ENCODE assay signal across 13 cellular contexts in the genomic region with DNA sequence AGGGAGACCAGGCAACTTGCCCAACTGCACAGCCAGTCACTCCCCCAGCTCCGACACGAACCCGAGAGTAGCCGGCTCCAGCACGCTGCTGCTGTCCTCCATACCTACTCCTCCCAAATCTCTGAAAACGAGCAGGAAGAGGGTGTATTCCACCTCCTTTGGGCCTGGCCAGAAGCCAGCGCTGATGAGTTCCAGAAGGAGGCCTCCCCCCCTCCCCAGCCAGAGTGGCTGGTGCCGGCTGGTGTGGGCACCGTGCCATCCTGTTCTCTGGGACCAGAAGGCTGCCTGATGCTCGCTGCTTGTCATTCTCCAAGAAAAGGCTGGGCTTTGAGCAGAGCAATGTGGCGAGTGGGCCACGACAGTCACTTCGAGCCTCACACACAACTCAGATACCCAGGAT.
DNase-seq lines count a peak whose midpoint lies in the region; ATAC-seq and TF ChIP-seq lines count a peak whose summit lies in the region.
"Had no signal": no experiment of that assay in that cellular context is flagged by ENCODE, and none has a peak within 500 bp of the region (broad histone marks: within the 10 kb centered on the region; RNA-seq: fewer than 3 reads in every experiment).

No MANE protein-coding gene starts in this region.

- H3K27ac Mint-ChIP-seq in nephron, result peak overlapping the region; percentile 26 to 85 (median 66)
- H3K27ac Mint-ChIP-seq in activated naive CD8-positive, alpha-beta T cell treated with anti-CD3 and anti-CD28 coated beads, Interleukin-2, amount 50 U/mL, for 24 hours, result no peak overlapping the region

- no peaks in the 10 kb centered on the region for H3K9me3 ChIP-seq in adipocyte (ENCODE audit: control insufficient read depth, low read length)
- H3K9me3 ChIP-seq: transverse colon had no signal

- H3K27me3 Mint-ChIP-seq in nephron (ENCODE audit: low read depth), result peaks cover 4% of the 10 kb centered on the region
- peaks cover 26% of the 10 kb centered on the region for H3K27me3 Mint-ChIP-seq in activated naive CD8-positive, alpha-beta T cell treated with anti-CD3 and anti-CD28 coated beads, Interleukin-2, amount 50 U/mL, for 24 hours

- peaks cover 62% of the 10 kb centered on the region for H3K27me3 ChIP-seq in adipocyte (replicated peaks; ENCODE audit: control insufficient read depth, insufficient read depth, low read length)
- H3K27me3 ChIP-seq: transverse colon had no signal

- peak overlapping the region in 1 of 3 experiments; percentile 1 for H3K4me3 Mint-ChIP-seq in nephron
- no peak overlapping the region for H3K4me3 Mint-ChIP-seq in activated naive CD8-positive, alpha-beta T cell treated with anti-CD3 and anti-CD28 coated beads, Interleukin-2, amount 50 U/mL, for 24 hours

- H3K4me3 ChIP-seq in adipocyte (ENCODE audit: low read length), result no peak overlapping the region
- H3K4me3 ChIP-seq: transverse colon had no signal

- H3K36me3 ChIP-seq in adipocyte (ENCODE audit: control insufficient read depth, insufficient read depth, low read length, severe bottlenecking), result no peaks in the 10 kb centered on the region
- H3K36me3 ChIP-seq: transverse colon had no signal

- TF ChIP-seq CTCF in nephron (IDR thresholded peaks at IDR 0.05; ENCODE audit: unreplicated experiment in 3 of 3), result no peak

- DNase-seq in C1 segment of cervical spinal cord (lab: John Stamatoyannopoulos, UW) (peak in 12 of 14 donors; percentile 32 to 79 (median 60)), NCI-H128 (lab: John Stamatoyannopoulos, UW; ENCODE audit: unreplicated experiment) (peak; percentile 34), adipocyte (ENCODE audit: low read depth) (peak; percentile 15), hepatic stellate cell (ENCODE audit: low spot score) (no peak), LoVo (ENCODE audit: low spot score) (no peak)
- DNase-seq in activated naive CD8-positive, alpha-beta T cell treated with anti-CD3 and anti-CD28 coated beads, Interleukin-2, amount 50 U/mL, for 24 hours, result no peak
- DNase-seq: activated CD8-positive, alpha-beta memory T cell treated with anti-CD3 and anti-CD28 coated beads, Interleukin-2, amount 50 U/mL, for 4 hours; mesenchymal stem cell; OCI-M1; retina; transverse colon had no signal

- no peaks in the 10 kb centered on the region for H3K4me1 ChIP-seq in adipocyte (ENCODE audit: control insufficient read depth, insufficient read depth, low read length)

- no peak for ATAC-seq in HG03354 (IDR thresholded peaks at IDR 0.05; ENCODE audit: poor library complexity, severe bottlenecking, unreplicated experiment)
- ATAC-seq in activated naive CD8-positive, alpha-beta T cell treated with anti-CD3 and anti-CD28 coated beads, Interleukin-2, amount 50 U/mL, for 24 hours, result no peak

- no peak overlapping the region for H3K9ac ChIP-seq in adipocyte (ENCODE audit: low read length)

- peaks cover 65% of the 10 kb centered on the region for H3K4me1 Mint-ChIP-seq in nephron
- peaks cover 31% of the 10 kb centered on the region for H3K4me1 Mint-ChIP-seq in activated naive CD8-positive, alpha-beta T cell treated with anti-CD3 and anti-CD28 coated beads, Interleukin-2, amount 50 U/mL, for 24 hours

- no peaks in the 10 kb centered on the region for H3K36me3 Mint-ChIP-seq in nephron (ENCODE audit: low read depth)
- H3K36me3 Mint-ChIP-seq in activated naive CD8-positive, alpha-beta T cell treated with anti-CD3 and anti-CD28 coated beads, Interleukin-2, amount 50 U/mL, for 24 hours (ENCODE audit: low read depth), result no peaks in the 10 kb centered on the region

- H3K9me3 Mint-ChIP-seq in nephron, result no peaks in the 10 kb centered on the region
- no peaks in the 10 kb centered on the region for H3K9me3 Mint-ChIP-seq in activated naive CD8-positive, alpha-beta T cell treated with anti-CD3 and anti-CD28 coated beads, Interleukin-2, amount 50 U/mL, for 24 hours

Comparison
In these comparisons a context has a peak if more than half of its experiments do, and no peak if none do; other contexts are left out.
1. DNase-seq: peak in C1 segment of cervical spinal cord (12 of 14), NCI-H128 (single experiment) and adipocyte (single experiment); none in hepatic stellate cell (single experiment), LoVo (single experiment) and activated naive CD8-positive, alpha-beta T cell treated with anti-CD3 and anti-CD28 coated beads, Interleukin-2, amount 50 U/mL, for 24 hours (single experiment).